2 cellular contexts compared by ENCODE assay signal in the genomic region with DNA sequence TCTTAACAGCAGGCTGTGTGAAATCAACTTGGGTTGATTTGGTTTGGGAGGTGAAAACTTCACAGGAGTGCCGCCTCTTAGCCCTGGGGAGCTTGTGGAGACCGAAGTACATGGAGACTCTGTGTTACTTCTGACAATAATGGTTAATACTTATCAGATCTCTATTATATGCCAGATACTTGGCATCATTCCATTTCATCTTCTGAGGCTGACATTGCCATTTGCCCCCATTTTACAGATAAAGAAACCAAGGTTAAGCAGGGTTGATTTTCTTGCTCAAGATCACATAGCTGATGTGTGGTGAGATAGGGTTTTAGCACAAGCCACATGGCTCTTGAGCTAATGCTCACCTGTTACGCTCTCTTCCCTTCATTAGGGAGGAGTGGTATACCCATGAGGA.
A peak's percentile ranks its signal among the peaks of the same experiment; 100 is the strongest.
TF ChIP-seq lines count a peak whose summit lies in the region.

No MANE protein-coding gene starts in this region.

TF ChIP-seq in IMR-90, 13 proteins besides CTCF, POLR2A, EP300 and RAD21:
- TF ChIP-seq RCOR1 (IDR thresholded peaks at IDR 0.05; ENCODE audit: insufficient replicate concordance, low read length): no peak
- TF ChIP-seq, protein P1, sequence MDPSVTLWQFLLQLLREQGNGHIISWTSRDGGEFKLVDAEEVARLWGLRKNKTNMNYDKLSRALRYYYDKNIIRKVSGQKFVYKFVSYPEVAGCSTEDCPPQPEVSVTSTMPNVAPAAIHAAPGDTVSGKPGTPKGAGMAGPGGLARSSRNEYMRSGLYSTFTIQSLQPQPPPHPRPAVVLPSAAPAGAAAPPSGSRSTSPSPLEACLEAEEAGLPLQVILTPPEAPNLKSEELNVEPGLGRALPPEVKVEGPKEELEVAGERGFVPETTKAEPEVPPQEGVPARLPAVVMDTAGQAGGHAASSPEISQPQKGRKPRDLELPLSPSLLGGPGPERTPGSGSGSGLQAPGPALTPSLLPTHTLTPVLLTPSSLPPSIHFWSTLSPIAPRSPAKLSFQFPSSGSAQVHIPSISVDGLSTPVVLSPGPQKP (IDR thresholded peaks at IDR 0.05; ENCODE audit: borderline replicate concordance, low read depth, low read length): no peak
- TF ChIP-seq NFE2L2 (IDR thresholded peaks at IDR 0.05; ENCODE audit: low read depth, low read length): no peak
- TF ChIP-seq FOS (IDR thresholded peaks at IDR 0.05; ENCODE audit: low read depth, low read length): no peak
- TF ChIP-seq CEBPB (IDR thresholded peaks at IDR 0.05; ENCODE audit: low read depth, low read length): no peak
- TF ChIP-seq, protein P2, sequence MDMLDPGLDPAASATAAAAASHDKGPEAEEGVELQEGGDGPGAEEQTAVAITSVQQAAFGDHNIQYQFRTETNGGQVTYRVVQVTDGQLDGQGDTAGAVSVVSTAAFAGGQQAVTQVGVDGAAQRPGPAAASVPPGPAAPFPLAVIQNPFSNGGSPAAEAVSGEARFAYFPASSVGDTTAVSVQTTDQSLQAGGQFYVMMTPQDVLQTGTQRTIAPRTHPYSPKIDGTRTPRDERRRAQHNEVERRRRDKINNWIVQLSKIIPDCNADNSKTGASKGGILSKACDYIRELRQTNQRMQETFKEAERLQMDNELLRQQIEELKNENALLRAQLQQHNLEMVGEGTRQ (IDR thresholded peaks at IDR 0.05; ENCODE audit: low read depth, low read length): no peak

TF ChIP-seq in SK-N-SH, 30 proteins besides CTCF, POLR2A, EP300 and RAD21:
- no peak for TF ChIP-seq ELF1 (IDR thresholded peaks at IDR 0.05)
- TF ChIP-seq RXRA (IDR thresholded peaks at IDR 0.05; ENCODE audit: borderline replicate concordance, low read depth): no peak
- peak; percentile 55; the same call in 1 of the 2 replicates for TF ChIP-seq NFIC (IDR thresholded peaks at IDR 0.05; ENCODE audit: borderline replicate concordance)
- TF ChIP-seq JUND (IDR thresholded peaks at IDR 0.05): peak; percentile 17; the same call in 1 of the 2 replicates
- TF ChIP-seq, protein P3, sequence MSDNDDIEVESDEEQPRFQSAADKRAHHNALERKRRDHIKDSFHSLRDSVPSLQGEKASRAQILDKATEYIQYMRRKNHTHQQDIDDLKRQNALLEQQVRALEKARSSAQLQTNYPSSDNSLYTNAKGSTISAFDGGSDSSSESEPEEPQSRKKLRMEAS (IDR thresholded peaks at IDR 0.05; ENCODE audit: low read depth): peak; percentile 9; the same call in 1 of the 2 replicates
- TF ChIP-seq, protein P4, sequence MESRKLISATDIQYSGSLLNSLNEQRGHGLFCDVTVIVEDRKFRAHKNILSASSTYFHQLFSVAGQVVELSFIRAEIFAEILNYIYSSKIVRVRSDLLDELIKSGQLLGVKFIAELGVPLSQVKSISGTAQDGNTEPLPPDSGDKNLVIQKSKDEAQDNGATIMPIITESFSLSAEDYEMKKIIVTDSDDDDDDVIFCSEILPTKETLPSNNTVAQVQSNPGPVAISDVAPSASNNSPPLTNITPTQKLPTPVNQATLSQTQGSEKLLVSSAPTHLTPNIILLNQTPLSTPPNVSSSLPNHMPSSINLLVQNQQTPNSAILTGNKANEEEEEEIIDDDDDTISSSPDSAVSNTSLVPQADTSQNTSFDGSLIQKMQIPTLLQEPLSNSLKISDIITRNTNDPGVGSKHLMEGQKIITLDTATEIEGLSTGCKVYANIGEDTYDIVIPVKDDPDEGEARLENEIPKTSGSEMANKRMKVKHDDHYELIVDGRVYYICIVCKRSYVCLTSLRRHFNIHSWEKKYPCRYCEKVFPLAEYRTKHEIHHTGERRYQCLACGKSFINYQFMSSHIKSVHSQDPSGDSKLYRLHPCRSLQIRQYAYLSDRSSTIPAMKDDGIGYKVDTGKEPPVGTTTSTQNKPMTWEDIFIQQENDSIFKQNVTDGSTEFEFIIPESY (IDR thresholded peaks at IDR 0.05; ENCODE audit: borderline replicate concordance, low read depth): no peak
- 0 out of 2 replicates have a peak, but pooled peaks have one; percentile 0 for TF ChIP-seq SIN3A (IDR thresholded peaks at IDR 0.05; ENCODE audit: borderline replicate concordance, low read depth, low read length)
- TF ChIP-seq, protein P5, sequence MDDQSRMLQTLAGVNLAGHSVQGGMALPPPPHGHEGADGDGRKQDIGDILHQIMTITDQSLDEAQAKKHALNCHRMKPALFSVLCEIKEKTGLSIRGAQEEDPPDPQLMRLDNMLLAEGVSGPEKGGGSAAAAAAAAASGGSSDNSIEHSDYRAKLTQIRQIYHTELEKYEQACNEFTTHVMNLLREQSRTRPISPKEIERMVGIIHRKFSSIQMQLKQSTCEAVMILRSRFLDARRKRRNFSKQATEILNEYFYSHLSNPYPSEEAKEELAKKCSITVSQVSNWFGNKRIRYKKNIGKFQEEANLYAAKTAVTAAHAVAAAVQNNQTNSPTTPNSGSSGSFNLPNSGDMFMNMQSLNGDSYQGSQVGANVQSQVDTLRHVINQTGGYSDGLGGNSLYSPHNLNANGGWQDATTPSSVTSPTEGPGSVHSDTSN (IDR thresholded peaks at IDR 0.05): peak; percentile 35; the same call in 1 of the 2 replicates
- peak; percentile 60; the same call in 1 of the 2 replicates for TF ChIP-seq RCOR1 (IDR thresholded peaks at IDR 0.05; ENCODE audit: low read length)
- TF ChIP-seq TCF12 (IDR thresholded peaks at IDR 0.05): no peak
